Comparison of ENCODE assay signal across 1 cellular context in genomic region chr6:114377881-114378280, GRCh38.
TF ChIP-seq lines count a peak whose summit lies in the region.

No MANE protein-coding gene starts in this region.

TF ChIP-seq in GM23338, 12 proteins besides CTCF, POLR2A, EP300 and RAD21:
- TF ChIP-seq ZNF462 (CRISPR knock-in tag; IDR thresholded peaks at IDR 0.05) (no peak), ETS1 (IDR thresholded peaks at IDR 0.05) (no peak), CREB1 (CRISPR knock-in tag; IDR thresholded peaks at IDR 0.05; ENCODE audit: low read depth) (no peak), EZH2phosphoT487 (IDR thresholded peaks at IDR 0.05; ENCODE audit: unreplicated experiment) (no peak), STAT1 (IDR thresholded peaks at IDR 0.05; ENCODE audit: unreplicated experiment) (no peak), NANOG (IDR thresholded peaks at IDR 0.05; ENCODE audit: borderline replicate concordance) (no peak), JUNB (IDR thresholded peaks at IDR 0.05; ENCODE audit: unreplicated experiment) (no peak), ZNF114 (CRISPR knock-in tag; IDR thresholded peaks at IDR 0.05) (no peak), ZNF331 (CRISPR knock-in tag; IDR thresholded peaks at IDR 0.05; ENCODE audit: low read depth) (no peak), POLR2AphosphoS5 (IDR thresholded peaks at IDR 0.05; ENCODE audit: low read depth) (no peak), EZH2 (IDR thresholded peaks at IDR 0.05; ENCODE audit: low read depth, unreplicated experiment) (no peak), REST (IDR thresholded peaks at IDR 0.05; ENCODE audit: unreplicated experiment) (no peak)
